2 cellular contexts compared by ENCODE assay signal in genomic region chr7:107359520-107360316, GRCh38.
TF ChIP-seq lines count a peak whose summit lies in the region.

No MANE protein-coding gene starts in this region.

TF ChIP-seq in IMR-90, 13 proteins besides CTCF, POLR2A, EP300 and RAD21:
- TF ChIP-seq MAFK (IDR thresholded peaks at IDR 0.05; ENCODE audit: low read depth, low read length) = no peak
- TF ChIP-seq NFE2L2 (IDR thresholded peaks at IDR 0.05; ENCODE audit: low read depth, low read length) = no peak
- no peak for TF ChIP-seq ELK1 (IDR thresholded peaks at IDR 0.05; ENCODE audit: borderline replicate concordance, low read depth, low read length)
- TF ChIP-seq BHLHE40 (IDR thresholded peaks at IDR 0.05; ENCODE audit: low read depth, low read length) = no peak
- TF ChIP-seq RCOR1 (IDR thresholded peaks at IDR 0.05; ENCODE audit: insufficient replicate concordance, low read length) = no peak
- no peak for TF ChIP-seq RFX5 (IDR thresholded peaks at IDR 0.05; ENCODE audit: low read depth, low read length)
- no peak for TF ChIP-seq FOS (IDR thresholded peaks at IDR 0.05; ENCODE audit: low read depth, low read length)
- TF ChIP-seq MAZ (IDR thresholded peaks at IDR 0.05; ENCODE audit: borderline replicate concordance, low read depth, low read length) = no peak
- no peak for TF ChIP-seq SMC3 (IDR thresholded peaks at IDR 0.05; ENCODE audit: low read depth, low read length)
- no peak for TF ChIP-seq USF2 (IDR thresholded peaks at IDR 0.05; ENCODE audit: low read depth, low read length)

TF ChIP-seq in K562, 482 proteins besides CTCF, POLR2A, EP300 and RAD21:
- TF ChIP-seq HES1 (IDR thresholded peaks at IDR 0.05; ENCODE audit: low read depth) (no peak), EZH2 (IDR thresholded peaks at IDR 0.05; ENCODE audit: borderline replicate concordance, low read depth, low read length) (no peak), TRIM24 (IDR thresholded peaks at IDR 0.05) (peak in 1 of 2 experiments; percentile 27; a peak in 1 of 4 replicates), NCOA6 (IDR thresholded peaks at IDR 0.05) (no peak), ZNF280A (IDR thresholded peaks at IDR 0.05; ENCODE audit: low read depth, partially characterized antibody) (peak; percentile 82), CBX5 (IDR thresholded peaks at IDR 0.05; ENCODE audit: borderline replicate concordance, low read depth) (peak; percentile 94), MTA3 (IDR thresholded peaks at IDR 0.05; ENCODE audit: borderline replicate concordance) (0 out of 2 replicates have a peak, but pooled peaks have one; percentile 12), AFF4 (CRISPR knock-in tag; IDR thresholded peaks at IDR 0.05) (no peak), MAFG (tag; conservative IDR thresholded peaks at IDR 0.05) (0 out of 2 replicates have a peak, but pooled peaks have one; percentile 6), CBX1 (IDR thresholded peaks at IDR 0.05; ENCODE audit: low read depth) (peak; percentile 75; the same call in 1 of the 2 replicates), CBX3 (IDR thresholded peaks at IDR 0.05; ENCODE audit: borderline replicate concordance in 1 of 2, low read length in 2 of 2) (peak; percentile 13 to 96), TRIM28 (IDR thresholded peaks at IDR 0.05) (peak; percentile 90), ZBTB49 (CRISPR knock-in tag; IDR thresholded peaks at IDR 0.05; ENCODE audit: borderline replicate concordance) (0 out of 2 replicates have a peak, but pooled peaks have one; percentile 69)
